ENCODE assay signal across 1 cellular context in the genomic region with DNA sequence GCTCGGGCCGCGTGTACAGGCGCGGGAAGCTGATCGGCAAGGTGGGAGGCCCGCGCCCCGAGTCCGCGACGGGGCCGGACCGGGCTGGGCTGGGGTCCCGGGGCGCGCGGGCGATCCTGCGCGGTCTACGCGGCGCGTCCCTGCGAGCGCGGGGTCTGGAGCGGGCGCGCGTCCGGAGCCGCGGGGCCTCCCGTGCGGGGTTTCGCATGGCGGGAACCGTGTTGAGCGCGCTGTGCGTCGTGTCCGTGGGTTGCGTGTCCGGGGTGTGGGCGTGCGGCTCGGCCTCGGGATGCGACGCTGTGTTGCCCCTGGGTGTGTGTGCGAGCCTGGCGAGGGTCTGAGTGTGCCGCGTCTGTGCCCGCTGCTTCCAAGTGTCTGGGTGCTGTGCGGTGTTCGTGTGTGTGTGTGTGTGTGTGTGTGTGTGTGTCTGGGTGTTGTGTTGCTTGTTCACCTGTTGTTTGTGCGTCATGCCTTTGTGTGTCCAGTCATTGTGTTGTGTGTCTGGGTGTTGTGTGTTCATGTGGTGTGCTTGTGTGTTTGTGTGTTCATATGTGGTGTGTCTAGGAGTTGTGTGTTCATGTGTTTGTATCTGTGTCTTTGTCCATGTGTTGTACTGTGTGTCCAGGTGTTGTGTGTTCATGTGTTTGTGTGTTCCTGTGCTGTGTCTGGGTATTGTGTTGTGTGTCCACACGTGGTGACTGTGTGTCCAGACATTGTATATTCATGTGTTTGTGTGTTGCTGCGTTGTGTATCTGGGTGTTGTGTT.
A peak's percentile ranks its signal among the peaks of the same experiment; 100 is the strongest.
TF ChIP-seq lines count a peak whose summit lies in the region.

No MANE protein-coding gene starts in this region.

TF ChIP-seq in GM12878, 131 proteins besides CTCF, POLR2A, EP300 and RAD21:
- TF ChIP-seq BMI1 (IDR thresholded peaks at IDR 0.05; ENCODE audit: borderline replicate concordance) (no peak), HDAC6 (IDR thresholded peaks at IDR 0.05; ENCODE audit: unreplicated experiment) (peak; percentile 30), FOXM1 (IDR thresholded peaks at IDR 0.05; ENCODE audit: low read depth, low read length) (no peak)
TF ChIP-seq in GM12878: peak in this region for 1.
